21 cellular contexts compared by ENCODE assay signal in genomic region chr2:99562516-99562915, GRCh38.
"Had no signal": no experiment of that assay in that cellular context is flagged by ENCODE, and none has a peak within 500 bp of the region (broad histone marks: within the 10 kb centered on the region; RNA-seq: fewer than 3 reads in every experiment).

No MANE protein-coding gene starts in this region.

- H3K4me3 Mint-ChIP-seq: activated CD8-positive, alpha-beta T cell treated with anti-CD3 and anti-CD28 coated beads, Interleukin-2, amount 10 ng/mL, durations not matched to agents 7 days and 5 days; activated naive CD4-positive, alpha-beta T cell treated with anti-CD3 and anti-CD28 coated beads, Interleukin-2, amount 50 U/mL, for 24 hours; immature natural killer cell; natural killer cell; stimulated activated effector memory CD8-positive, alpha-beta T cell treated with anti-CD3 and anti-CD28 coated beads, Interleukin-12 subunit alpha, Interleukin-12 subunit beta, amount 100 ng/mL, for 72 hours had no signal

- DNase-seq: activated CD4-positive, alpha-beta T cell treated with anti-CD3 and anti-CD28 coated beads, Interleukin-2, amount 50 U/mL, for 1 hour; activated CD8-positive, alpha-beta T cell treated with anti-CD3 and anti-CD28 coated beads, Interleukin-2, amount 10 ng/mL, durations not matched to agents 7 days and 5 days; activated gamma-delta T cell treated with Interleukin-2 at 50 U/mL for 16 hours; anterior cingulate cortex; brain microvascular endothelial cell; caudate nucleus; dermis blood vessel endothelial cell; effector CD8-positive, alpha-beta T cell; foreskin melanocyte; immature natural killer cell; natural killer cell; nucleus accumbens; right lobe of liver; small intestine; stimulated activated CD4-positive, alpha-beta T cell treated with anti-CD3 and anti-CD28 coated beads, Interleukin-2, amount 100 ng/mL, for 24 hours; T1000; transverse colon had no signal

- H3K4me3 ChIP-seq: lung, right lobe of liver, transverse colon had no signal

- H3K27ac Mint-ChIP-seq: activated CD8-positive, alpha-beta T cell treated with anti-CD3 and anti-CD28 coated beads, Interleukin-2, amount 10 ng/mL, durations not matched to agents 7 days and 5 days; activated naive CD4-positive, alpha-beta T cell treated with anti-CD3 and anti-CD28 coated beads, Interleukin-2, amount 50 U/mL, for 24 hours; immature natural killer cell; natural killer cell; stimulated activated effector memory CD8-positive, alpha-beta T cell treated with anti-CD3 and anti-CD28 coated beads, Interleukin-12 subunit alpha, Interleukin-12 subunit beta, amount 100 ng/mL, for 72 hours had no signal

- H3K36me3 ChIP-seq: brain microvascular endothelial cell, right lobe of liver, transverse colon had no signal

- H3K36me3 Mint-ChIP-seq: activated naive CD4-positive, alpha-beta T cell treated with anti-CD3 and anti-CD28 coated beads, Interleukin-2, amount 50 U/mL, for 24 hours; immature natural killer cell; natural killer cell; stimulated activated effector memory CD8-positive, alpha-beta T cell treated with anti-CD3 and anti-CD28 coated beads, Interleukin-12 subunit alpha, Interleukin-12 subunit beta, amount 100 ng/mL, for 72 hours had no signal

- H3K27me3 Mint-ChIP-seq: activated naive CD4-positive, alpha-beta T cell treated with anti-CD3 and anti-CD28 coated beads, Interleukin-2, amount 50 U/mL, for 24 hours had no signal

- H3K27me3 ChIP-seq: brain microvascular endothelial cell, right lobe of liver, transverse colon had no signal

- ATAC-seq: activated CD8-positive, alpha-beta T cell treated with anti-CD3 and anti-CD28 coated beads, Interleukin-2, amount 10 ng/mL, durations not matched to agents 7 days and 5 days; left lobe of liver; natural killer cell; right lobe of liver; stimulated activated effector memory CD8-positive, alpha-beta T cell treated with anti-CD3 and anti-CD28 coated beads, Interleukin-12 subunit alpha, Interleukin-12 subunit beta, amount 100 ng/mL, for 72 hours had no signal

- H3K9me3 ChIP-seq: right lobe of liver, transverse colon had no signal

- H3K4me1 Mint-ChIP-seq: stimulated activated effector memory CD8-positive, alpha-beta T cell treated with anti-CD3 and anti-CD28 coated beads, Interleukin-12 subunit alpha, Interleukin-12 subunit beta, amount 100 ng/mL, for 72 hours had no signal

- H3K9me3 Mint-ChIP-seq: activated naive CD4-positive, alpha-beta T cell treated with anti-CD3 and anti-CD28 coated beads, Interleukin-2, amount 50 U/mL, for 24 hours; immature natural killer cell; natural killer cell; stimulated activated effector memory CD8-positive, alpha-beta T cell treated with anti-CD3 and anti-CD28 coated beads, Interleukin-12 subunit alpha, Interleukin-12 subunit beta, amount 100 ng/mL, for 72 hours had no signal

- H3K27ac ChIP-seq: brain microvascular endothelial cell, right lobe of liver, transverse colon had no signal

- H3K4me1 ChIP-seq: right lobe of liver, transverse colon had no signal
